ENCODE assay signal across 10 cellular contexts in the genomic region with DNA sequence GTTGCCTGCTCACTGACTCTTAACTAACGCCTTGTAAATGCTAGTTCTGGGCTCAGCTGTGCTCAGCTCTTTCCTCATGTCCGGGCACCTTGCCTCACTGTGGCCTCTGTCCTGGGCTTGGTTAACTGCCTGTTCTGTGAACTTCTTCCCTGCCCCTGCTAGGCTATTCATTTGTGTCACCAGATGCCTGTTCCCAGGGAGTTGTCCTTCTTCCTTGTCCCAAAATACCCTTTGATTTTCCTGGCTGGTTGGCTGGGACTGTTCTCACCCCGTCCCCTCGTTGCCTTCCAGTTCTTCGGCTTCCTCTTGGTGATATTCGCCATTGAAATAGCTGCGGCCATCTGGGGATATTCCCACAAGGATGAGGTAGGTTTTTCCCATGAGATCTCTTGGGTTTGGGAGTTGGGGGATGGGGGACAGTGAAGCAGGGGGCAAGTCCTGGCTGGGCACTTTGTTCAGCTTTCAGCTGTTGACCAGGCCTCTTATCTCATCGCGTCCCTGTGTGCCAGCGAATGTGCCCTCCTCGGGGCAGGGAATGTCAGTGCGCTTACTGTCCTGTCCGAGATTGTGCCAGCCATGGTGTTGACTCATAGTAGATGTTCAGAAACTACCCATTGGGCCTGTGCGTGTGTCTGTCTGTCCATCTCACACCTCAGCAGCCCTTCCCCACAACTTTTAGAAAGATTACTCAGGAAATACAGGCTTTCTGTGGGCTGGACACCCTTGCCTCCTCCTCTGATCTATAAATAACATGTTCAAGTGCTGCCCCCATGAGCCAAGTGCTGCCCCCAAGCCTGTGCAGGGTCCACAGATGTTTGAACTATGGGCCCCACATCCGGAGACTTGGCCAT. TPM values are rescaled to one million over a fixed set of nuclear protein-coding genes. Genes with fewer than 3 reads are reported as not detected.
DNase-seq lines count a peak whose midpoint lies in the region; ATAC-seq and TF ChIP-seq lines count a peak whose summit lies in the region.
"Had no signal": no experiment of that assay in that cellular context is flagged by ENCODE, and none has a peak within 500 bp of the region (broad histone marks: within the 10 kb centered on the region; RNA-seq: fewer than 3 reads in every experiment).

No MANE protein-coding gene starts in this region.

- H3K9me3 ChIP-seq in right lobe of liver = no peaks in the 10 kb centered on the region
- no peaks in the 10 kb centered on the region for H3K9me3 ChIP-seq in stomach

- H3K9me3 Mint-ChIP-seq in chondrocyte (ENCODE audit: low read depth) = no peaks in the 10 kb centered on the region
- H3K9me3 Mint-ChIP-seq: activated T-helper 1 cell treated with anti-CD3 and anti-CD28 coated beads, Interleukin-12 subunit alpha, Interleukin-12 subunit beta, Interleukin-2, Interleukin-4 antibody, amounts not matched to agents 30 ng/mL and 10 ng/mL and 1 ng/mL, durations not matched to agents 14 hours and 24 hours and 36 hours had no signal

- H3K27ac Mint-ChIP-seq in chondrocyte (ENCODE audit: unreplicated experiment) = no peak overlapping the region
- H3K27ac Mint-ChIP-seq: activated T-helper 1 cell treated with anti-CD3 and anti-CD28 coated beads, Interleukin-12 subunit alpha, Interleukin-12 subunit beta, Interleukin-2, Interleukin-4 antibody, amounts not matched to agents 30 ng/mL and 10 ng/mL and 1 ng/mL, durations not matched to agents 14 hours and 24 hours and 36 hours had no signal

- H3K27ac ChIP-seq in right lobe of liver = no peak overlapping the region
- peak overlapping the region in 4 of 5 donors; percentile 89 to 99 (median 90) for H3K27ac ChIP-seq in stomach

- TF ChIP-seq EP300 in Ishikawa (IDR thresholded peaks at IDR 0.05; ENCODE audit: borderline replicate concordance) = no peak
- peak; percentile 26 for TF ChIP-seq EP300 in stomach (IDR thresholded peaks at IDR 0.05)

- intact Hi-C loops in right lobe of liver (cut with DNase I) (no loop called here), stomach (cut with DNase I; ENCODE audit: low total_unique reads) (no loop called here)

- H3K27me3 ChIP-seq in right lobe of liver (no peaks in the 10 kb centered on the region), stomach (no peaks in the 10 kb centered on the region)

- no peak for TF ChIP-seq POLR2A in right lobe of liver (IDR thresholded peaks at IDR 0.05)
- no peak for TF ChIP-seq POLR2A in stomach (IDR thresholded peaks at IDR 0.05)

- H3K4me1 ChIP-seq in right lobe of liver (no peaks in the 10 kb centered on the region), stomach (peaks cover 57 to 79% (median 70%) of the 10 kb centered on the region in 4 donors)

- WGBS in right lobe of liver (ENCODE audit: insufficient coverage, low coverage, low lambda C conversion rate, missing lambda C conversion rate) = 62% methylated on average over 6 of the region's 15 CpGs
- 61 to 72% (median 70%) methylated on average over 15 of the region's 15 CpGs for WGBS in stomach, 5 donors

- no peak overlapping the region for H3K4me3 Mint-ChIP-seq in chondrocyte (ENCODE audit: unreplicated experiment)
- H3K4me3 Mint-ChIP-seq: activated T-helper 1 cell treated with anti-CD3 and anti-CD28 coated beads, Interleukin-12 subunit alpha, Interleukin-12 subunit beta, Interleukin-2, Interleukin-4 antibody, amounts not matched to agents 30 ng/mL and 10 ng/mL and 1 ng/mL, durations not matched to agents 14 hours and 24 hours and 36 hours had no signal

- H3K36me3 ChIP-seq in right lobe of liver (peaks cover 0 to 4% (median 1%) of the 10 kb centered on the region in 4 donors), stomach (peaks cover 32 to 56% (median 38%) of the 10 kb centered on the region in 4 donors)

- peak in 3 of 4 donors; percentile 10 to 49 (median 27) for ATAC-seq in right lobe of liver

- peak; percentile 46 for DNase-seq in chondrocyte (ENCODE audit: low spot score)
- DNase-seq in right lobe of liver = no peak
- DNase-seq in stomach = no peak
- no peak for DNase-seq in HCEC 1CT
- no peak for DNase-seq in COLO829 (ENCODE audit: low spot score)
- DNase-seq in GM03348 (ENCODE audit: low spot score) = no peak
- no peak for DNase-seq in EL
- DNase-seq: NCI-H146 had no signal

- no peak overlapping the region for H3K4me3 ChIP-seq in right lobe of liver
- no peak overlapping the region for H3K4me3 ChIP-seq in stomach

- H3K4me1 Mint-ChIP-seq in chondrocyte (ENCODE audit: low read depth) = peaks cover 26% of the 10 kb centered on the region

- TF ChIP-seq CTCF in chondrocyte (IDR thresholded peaks at IDR 0.05) (no peak), right lobe of liver (IDR thresholded peaks at IDR 0.05) (no peak), stomach (IDR thresholded peaks at IDR 0.05) (no peak)

- TF ChIP-seq RAD21 in Ishikawa (IDR thresholded peaks at IDR 0.05; ENCODE audit: low read depth) = peak; percentile 21; the same call in 1 of the 2 replicates

- peaks cover 27% of the 10 kb centered on the region for H3K36me3 Mint-ChIP-seq in chondrocyte (ENCODE audit: low read depth)

- H3K27me3 Mint-ChIP-seq in chondrocyte (ENCODE audit: low read depth) = no peaks in the 10 kb centered on the region

TF ChIP-seq in Ishikawa, 13 proteins besides CTCF, POLR2A, EP300 and RAD21:
- TF ChIP-seq TEAD4 (IDR thresholded peaks at IDR 0.05) = no peak
- TF ChIP-seq FOXM1 (IDR thresholded peaks at IDR 0.05; ENCODE audit: borderline replicate concordance, low read depth) = no peak
- no peak for TF ChIP-seq EGR1 (IDR thresholded peaks at IDR 0.05)
- TF ChIP-seq, protein P1, sequence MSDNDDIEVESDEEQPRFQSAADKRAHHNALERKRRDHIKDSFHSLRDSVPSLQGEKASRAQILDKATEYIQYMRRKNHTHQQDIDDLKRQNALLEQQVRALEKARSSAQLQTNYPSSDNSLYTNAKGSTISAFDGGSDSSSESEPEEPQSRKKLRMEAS (IDR thresholded peaks at IDR 0.05) = no peak
- TF ChIP-seq YY1 (IDR thresholded peaks at IDR 0.05; ENCODE audit: low read depth) = no peak
- TF ChIP-seq TAF1 (IDR thresholded peaks at IDR 0.05; ENCODE audit: low read depth) = no peak
- TF ChIP-seq, protein P2, sequence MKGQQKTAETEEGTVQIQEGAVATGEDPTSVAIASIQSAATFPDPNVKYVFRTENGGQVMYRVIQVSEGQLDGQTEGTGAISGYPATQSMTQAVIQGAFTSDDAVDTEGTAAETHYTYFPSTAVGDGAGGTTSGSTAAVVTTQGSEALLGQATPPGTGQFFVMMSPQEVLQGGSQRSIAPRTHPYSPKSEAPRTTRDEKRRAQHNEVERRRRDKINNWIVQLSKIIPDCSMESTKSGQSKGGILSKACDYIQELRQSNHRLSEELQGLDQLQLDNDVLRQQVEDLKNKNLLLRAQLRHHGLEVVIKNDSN (IDR thresholded peaks at IDR 0.05) = no peak
- no peak for TF ChIP-seq ZBTB7A (IDR thresholded peaks at IDR 0.05; ENCODE audit: low read depth)
- TF ChIP-seq NFIC (IDR thresholded peaks at IDR 0.05) = no peak
- no peak for TF ChIP-seq CEBPB (IDR thresholded peaks at IDR 0.05)
- no peak for TF ChIP-seq CREB1 (IDR thresholded peaks at IDR 0.05; ENCODE audit: low read depth)
- TF ChIP-seq, protein P3, sequence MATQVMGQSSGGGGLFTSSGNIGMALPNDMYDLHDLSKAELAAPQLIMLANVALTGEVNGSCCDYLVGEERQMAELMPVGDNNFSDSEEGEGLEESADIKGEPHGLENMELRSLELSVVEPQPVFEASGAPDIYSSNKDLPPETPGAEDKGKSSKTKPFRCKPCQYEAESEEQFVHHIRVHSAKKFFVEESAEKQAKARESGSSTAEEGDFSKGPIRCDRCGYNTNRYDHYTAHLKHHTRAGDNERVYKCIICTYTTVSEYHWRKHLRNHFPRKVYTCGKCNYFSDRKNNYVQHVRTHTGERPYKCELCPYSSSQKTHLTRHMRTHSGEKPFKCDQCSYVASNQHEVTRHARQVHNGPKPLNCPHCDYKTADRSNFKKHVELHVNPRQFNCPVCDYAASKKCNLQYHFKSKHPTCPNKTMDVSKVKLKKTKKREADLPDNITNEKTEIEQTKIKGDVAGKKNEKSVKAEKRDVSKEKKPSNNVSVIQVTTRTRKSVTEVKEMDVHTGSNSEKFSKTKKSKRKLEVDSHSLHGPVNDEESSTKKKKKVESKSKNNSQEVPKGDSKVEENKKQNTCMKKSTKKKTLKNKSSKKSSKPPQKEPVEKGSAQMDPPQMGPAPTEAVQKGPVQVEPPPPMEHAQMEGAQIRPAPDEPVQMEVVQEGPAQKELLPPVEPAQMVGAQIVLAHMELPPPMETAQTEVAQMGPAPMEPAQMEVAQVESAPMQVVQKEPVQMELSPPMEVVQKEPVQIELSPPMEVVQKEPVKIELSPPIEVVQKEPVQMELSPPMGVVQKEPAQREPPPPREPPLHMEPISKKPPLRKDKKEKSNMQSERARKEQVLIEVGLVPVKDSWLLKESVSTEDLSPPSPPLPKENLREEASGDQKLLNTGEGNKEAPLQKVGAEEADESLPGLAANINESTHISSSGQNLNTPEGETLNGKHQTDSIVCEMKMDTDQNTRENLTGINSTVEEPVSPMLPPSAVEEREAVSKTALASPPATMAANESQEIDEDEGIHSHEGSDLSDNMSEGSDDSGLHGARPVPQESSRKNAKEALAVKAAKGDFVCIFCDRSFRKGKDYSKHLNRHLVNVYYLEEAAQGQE (IDR thresholded peaks at IDR 0.05; ENCODE audit: low read depth) = no peak
- no peak for TF ChIP-seq TCF12 (IDR thresholded peaks at IDR 0.05; ENCODE audit: low read depth)
TF ChIP-seq in Ishikawa: peak in this region for 0.

RNA-seq across cellular contexts. Expression of a gene that starts 33.1 kb away (rescaled TPM):
- total RNA-seq in chondrocyte = 54.7 to 62.1 TPM (median 60.7 TPM) in 3 replicates
- 10 to 100 TPM; 17.2 to 65.7 (median 34.2) TPM for total RNA-seq in right lobe of liver
- 100 to 1,000 TPM in 3 of 5 donors, 10 to 100 TPM in 2; 68.1 to 297 (median 154) TPM for total RNA-seq in stomach
- polyA plus RNA-seq in stomach = 100 to 1,000 TPM in 2 of 3 donors, 10 to 100 TPM in 1; 51.0 to 421 (median 124) TPM

Comparison
In these comparisons a context has a peak if more than half of its experiments do, and no peak if none do; other contexts are left out.
1. H3K27ac ChIP-seq: peak in stomach (4 of 5); none in right lobe of liver (0 of 3).